ENCODE assay signal across 12 cellular contexts in the genomic region with DNA sequence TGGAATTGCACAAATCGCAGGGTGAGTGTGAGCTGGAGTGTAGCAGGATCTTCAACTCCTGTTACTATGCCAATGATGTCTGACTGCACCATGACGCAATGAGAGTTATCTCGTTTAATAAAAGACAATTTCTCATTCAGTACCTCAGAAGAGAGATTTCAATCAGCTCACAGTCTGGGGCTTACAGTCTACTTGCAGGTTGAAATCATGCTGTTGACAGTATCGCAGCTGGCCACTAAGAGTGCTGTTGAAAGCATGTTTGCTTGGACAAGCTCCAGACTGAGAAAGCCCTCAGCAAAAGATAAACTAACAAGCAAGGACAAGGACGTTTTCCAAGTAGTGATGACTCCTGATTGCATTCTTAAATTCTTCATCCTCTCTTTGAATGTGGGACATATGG.
DNase-seq lines count a peak whose midpoint lies in the region; ATAC-seq, FAIRE-seq and TF ChIP-seq lines count a peak whose summit lies in the region.
"Had no signal": no experiment of that assay in that cellular context is flagged by ENCODE, and none has a peak within 500 bp of the region (broad histone marks: within the 10 kb centered on the region; RNA-seq: fewer than 3 reads in every experiment).

No MANE protein-coding gene starts in this region.

- H3K9me3 Mint-ChIP-seq in astrocyte (ENCODE audit: unreplicated experiment), result no peaks in the 10 kb centered on the region

- no peak overlapping the region for H3K4me3 Mint-ChIP-seq in astrocyte (ENCODE audit: unreplicated experiment)

- no peak overlapping the region for H3K27ac Mint-ChIP-seq in astrocyte (ENCODE audit: unreplicated experiment)

- TF ChIP-seq CTCF in GM12873 (IDR thresholded peaks at IDR 0.05; ENCODE audit: insufficient read depth, low read depth, low read length, missing control alignments), result peak; percentile 25
- TF ChIP-seq CTCF in astrocyte (IDR thresholded peaks at IDR 0.05; ENCODE audit: insufficient read depth, low read depth, low read length), result peak; percentile 13
- TF ChIP-seq CTCF in ascending aorta (IDR thresholded peaks at IDR 0.05), result no peak

- no peaks in the 10 kb centered on the region for H3K79me2 ChIP-seq in astrocyte (ENCODE audit: insufficient read depth, low read length)

- no peak overlapping the region for H3K4me2 ChIP-seq in astrocyte (ENCODE audit: low read length)

- H3K27ac ChIP-seq in astrocyte (ENCODE audit: low read depth, low read length) (no peak overlapping the region), ascending aorta (no peak overlapping the region)

- H3K4me3 ChIP-seq in astrocyte (ENCODE audit: insufficient read depth, low read depth, low read length) (no peak overlapping the region), ascending aorta (no peak overlapping the region)

- no peak for FAIRE-seq in astrocyte (lab: Jason Lieb, UNC)

- no peaks in the 10 kb centered on the region for H3K36me3 ChIP-seq in astrocyte (ENCODE audit: insufficient read depth, low read length)
- no peaks in the 10 kb centered on the region for H3K36me3 ChIP-seq in ascending aorta

- DNase-seq in NCI-H1694 (lab: John Stamatoyannopoulos, UW) (peak; percentile 5), astrocyte (ENCODE audit: low read depth) (peak; percentile 3), midbrain (lab: John Stamatoyannopoulos, UW) (peak; percentile 10), ACHN (no peak), ascending aorta (ENCODE audit: low spot score in 2 of 2) (no peak)
- DNase-seq: central memory CD4-positive, alpha-beta T cell; DMS79 treated with DMSO at 0.1 percent for 48 hours; foreskin fibroblast; stimulated activated CD4-positive, alpha-beta T cell treated with anti-CD3 and anti-CD28 coated beads, Interleukin-1b, Interleukin-23, amount 100 ng/mL, for 48 hours had no signal

- H3K9ac ChIP-seq in astrocyte (ENCODE audit: low read length), result no peak overlapping the region

- no peaks in the 10 kb centered on the region for H3K9me3 ChIP-seq in astrocyte (ENCODE audit: insufficient read depth, low read depth, low read length)
- no peaks in the 10 kb centered on the region for H3K9me3 ChIP-seq in ascending aorta

- intact Hi-C loops in ascending aorta (cut with DNase I), result no loop called here

- H3K4me1 Mint-ChIP-seq in astrocyte (ENCODE audit: low read depth, unreplicated experiment), result no peaks in the 10 kb centered on the region

- in situ Hi-C loops in ACHN (cut with HindIII; ENCODE audit: low pct_ligation_motif_present, low pct_unique_long_range_greater_than_20kb, low sequenced_read_pairs), result no loop called here

- no peak for ATAC-seq in HG03378 (IDR thresholded peaks at IDR 0.05; ENCODE audit: unreplicated experiment)
- ATAC-seq in HG03196 (IDR thresholded peaks at IDR 0.05; ENCODE audit: unreplicated experiment), result no peak

- H2AFZ ChIP-seq in astrocyte (ENCODE audit: low read depth, low read length), result no peak overlapping the region

- H3K36me3 Mint-ChIP-seq in astrocyte (ENCODE audit: low read depth, unreplicated experiment), result no peaks in the 10 kb centered on the region

- H3K27me3 ChIP-seq in astrocyte (ENCODE audit: insufficient read depth, low read length) (no peaks in the 10 kb centered on the region), ascending aorta (no peaks in the 10 kb centered on the region)

- no peaks in the 10 kb centered on the region for H3K4me1 ChIP-seq in astrocyte (ENCODE audit: insufficient read depth, low read length)
- H3K4me1 ChIP-seq in ascending aorta, result no peaks in the 10 kb centered on the region

- H4K20me1 ChIP-seq in astrocyte (ENCODE audit: insufficient read depth, low read length), result no peaks in the 10 kb centered on the region

- peaks cover 1% of the 10 kb centered on the region for H3K27me3 Mint-ChIP-seq in astrocyte (ENCODE audit: low read depth, unreplicated experiment)

Comparison
In these comparisons a context has a peak if more than half of its experiments do, and no peak if none do; other contexts are left out.
1. CTCF ChIP-seq: peak in GM12873 (single experiment) and astrocyte (single experiment); none in ascending aorta (0 of 3).
2. DNase-seq: peak in NCI-H1694 (single experiment), astrocyte (single experiment) and midbrain (single experiment); none in ACHN (single experiment) and ascending aorta (0 of 2).